In genomic region chr19:45558399-45558878, GRCh38 we compare ENCODE assay signal across 9 cellular contexts. TPM values are rescaled to one million over a fixed set of nuclear protein-coding genes. Genes with fewer than 3 reads are reported as not detected.
A peak's percentile ranks its signal among the peaks of the same experiment; 100 is the strongest.
DNase-seq lines count a peak whose midpoint lies in the region; ATAC-seq, FAIRE-seq and TF ChIP-seq lines count a peak whose summit lies in the region.
"Had no signal": no experiment of that assay in that cellular context is flagged by ENCODE, and none has a peak within 500 bp of the region (broad histone marks: within the 10 kb centered on the region; RNA-seq: fewer than 3 reads in every experiment).

No MANE protein-coding gene starts in this region.

- peaks cover 3% of the 10 kb centered on the region for H3K36me3 Mint-ChIP-seq in activated CD4-positive, alpha-beta T cell treated with anti-CD3 and anti-CD28 coated beads, Interleukin-2, amount 10 ng/mL, durations not matched to agents 7 days and 5 days (ENCODE audit: low read depth)
- H3K36me3 Mint-ChIP-seq in mesothelial cell of epicardium, result no peaks in the 10 kb centered on the region

- 57% methylated on average over 10 of the region's 10 CpGs for WGBS in A549 (ENCODE audit: missing lambda C conversion rate)

- TF ChIP-seq POLR2A in A549 (IDR thresholded peaks at IDR 0.05; ENCODE audit: low read length), result no peak

- no peak for FAIRE-seq in A549 (lab: Jason Lieb, UNC)

- no peaks in the 10 kb centered on the region for H3K4me1 ChIP-seq in A549

- no peak for TF ChIP-seq EP300 in A549 (IDR thresholded peaks at IDR 0.05)

- H3K4me3 Mint-ChIP-seq in activated CD4-positive, alpha-beta T cell treated with anti-CD3 and anti-CD28 coated beads, Interleukin-2, amount 10 ng/mL, durations not matched to agents 7 days and 5 days, result no peak overlapping the region
- no peak overlapping the region for H3K4me3 Mint-ChIP-seq in mesothelial cell of epicardium

- H3K27ac ChIP-seq in A549, result no peak overlapping the region

- POLR2A ChIA-PET in A549 (lab: Yijun Ruan, JAX), result interaction anchor here (1.0 to 1.4 kb wide), 2 partner anchors 10 to 83 kb away, joined by 4 to 6 read pairs; no protein-coding TSS in a partner anchor
- POLR2A ChIA-PET in activated CD4-positive, alpha-beta T cell treated with anti-CD3 and anti-CD28 coated beads, Interleukin-2, amount 10 ng/mL, durations not matched to agents 7 days and 5 days (lab: Charles Lee), result interaction anchor here (0.6 kb wide), 1 partner anchor 42 kb away, joined by 5 read pairs; no protein-coding TSS in a partner anchor

- no peaks in the 10 kb centered on the region for H3K9me3 Mint-ChIP-seq in activated CD4-positive, alpha-beta T cell treated with anti-CD3 and anti-CD28 coated beads, Interleukin-2, amount 10 ng/mL, durations not matched to agents 7 days and 5 days
- H3K9me3 Mint-ChIP-seq in mesothelial cell of epicardium, result no peaks in the 10 kb centered on the region

- peak; percentile 74 for TF ChIP-seq CTCF in A549 (IDR thresholded peaks at IDR 0.05)
- no peak for TF ChIP-seq CTCF in mesothelial cell of epicardium (IDR thresholded peaks at IDR 0.05; ENCODE audit: unreplicated experiment)

- CTCF ChIA-PET in A549 (lab: Yijun Ruan, JAX), result interaction anchor here (0.8 to 5.2 kb wide), 30 partner anchors 9 to 149 kb away, joined by 3 to 55 read pairs (median 6); partner anchors contain the start of genes EML2, OPA3 and PPM1N
- CTCF ChIA-PET in activated CD4-positive, alpha-beta T cell treated with anti-CD3 and anti-CD28 coated beads, Interleukin-2, amount 10 ng/mL, durations not matched to agents 7 days and 5 days (lab: Charles Lee), result interaction anchor here (0.5 to 2.1 kb wide), 28 partner anchors 9 to 193 kb away, joined by 3 to 16 read pairs (median 4); partner anchors contain the start of genes EML2, ERCC1, PPM1N and QPCTL

- peak; percentile 81 to 83 for DNase-seq in A549 (ENCODE audit: low read depth in 1 of 2, low spot score in 1 of 2)
- DNase-seq in GM19238 (ENCODE audit: insufficient read length, low spot score), result peak; percentile 56
- peak; percentile 29 for DNase-seq in NCI-H510A (lab: John Stamatoyannopoulos, UW)
- peak; percentile 83 for DNase-seq in activated CD4-positive, alpha-beta T cell treated with anti-CD3 and anti-CD28 coated beads, Interleukin-2, amount 10 ng/mL, durations not matched to agents 7 days and 5 days
- peak; percentile 78 for DNase-seq in dermis blood vessel endothelial cell
- no peak for DNase-seq in mesothelial cell of epicardium (ENCODE audit: low spot score in 2 of 2, unreplicated experiment in 2 of 2)
- peak; percentile 74 for DNase-seq in stimulated activated CD8-positive, alpha-beta memory T cell treated with anti-CD3 and anti-CD28 coated beads, Interleukin-4, amount 100 ng/mL, for 48 hours

- H3K4me1 Mint-ChIP-seq in activated CD4-positive, alpha-beta T cell treated with anti-CD3 and anti-CD28 coated beads, Interleukin-2, amount 10 ng/mL, durations not matched to agents 7 days and 5 days, result peaks cover 24% of the 10 kb centered on the region
- H3K4me1 Mint-ChIP-seq in mesothelial cell of epicardium, result peaks cover 3% of the 10 kb centered on the region

- H3K27ac Mint-ChIP-seq in activated CD4-positive, alpha-beta T cell treated with anti-CD3 and anti-CD28 coated beads, Interleukin-2, amount 10 ng/mL, durations not matched to agents 7 days and 5 days, result no peak overlapping the region
- H3K27ac Mint-ChIP-seq in mesothelial cell of epicardium, result peak overlapping the region; percentile 30

- no peak overlapping the region for H3K4me3 ChIP-seq in A549

- ATAC-seq in A549 (peak; percentile 81 to 93), GM18858 (IDR thresholded peaks at IDR 0.05; ENCODE audit: unreplicated experiment) (no peak)

- TF ChIP-seq RAD21 in A549 (conservative IDR thresholded peaks at IDR 0.05 in 1 of 2, IDR thresholded peaks at IDR 0.05 in 1 of 2), result peak; percentile 71 to 77

- H3K4me2 ChIP-seq in A549, result no peak overlapping the region

- no peaks in the 10 kb centered on the region for H3K9me3 ChIP-seq in A549

- no peaks in the 10 kb centered on the region for H3K27me3 Mint-ChIP-seq in activated CD4-positive, alpha-beta T cell treated with anti-CD3 and anti-CD28 coated beads, Interleukin-2, amount 10 ng/mL, durations not matched to agents 7 days and 5 days
- no peaks in the 10 kb centered on the region for H3K27me3 Mint-ChIP-seq in mesothelial cell of epicardium (ENCODE audit: low read depth)

TF ChIP-seq in A549, 52 proteins besides CTCF, POLR2A, EP300 and RAD21:
- TF ChIP-seq ZFP36 (IDR thresholded peaks at IDR 0.05; ENCODE audit: borderline replicate concordance, partially characterized antibody), result no peak
- no peak for TF ChIP-seq ELK1 (IDR thresholded peaks at IDR 0.05; ENCODE audit: low read depth, low read length)
- TF ChIP-seq JUNB (IDR thresholded peaks at IDR 0.05), result no peak
- peak; percentile 67 for TF ChIP-seq SMC3 (IDR thresholded peaks at IDR 0.05)

RNA-seq across cellular contexts. Expression of gene OPA3, which starts 26.2 kb away (rescaled TPM):
- polyA plus RNA-seq in A549 (2011; rRNA removed), result 21.8 and 29.1 TPM in 2 replicates
- 20.3 and 24.2 TPM in 2 replicates for polyA plus RNA-seq in A549 (2012; cell fraction: cytosol; rRNA removed)
- polyA plus RNA-seq in A549 (2012; cell fraction: nucleus; rRNA removed), result 16.1 and 21.2 TPM in 2 replicates
- 13.8 to 15.9 TPM (median 15.6 TPM) in 3 replicates for polyA plus RNA-seq in A549 (2017; fragmentation: RNase III; extraction: RNeasy Plus Mini Kit Qiagen cat#74134 plus additional on column Dnase treatment)
- polyA minus RNA-seq in A549 (2011; rRNA and poly(A)+ RNA removed), result 28.9 and 29.3 TPM in 2 replicates
- 10 to 100 TPM; 12.6 to 13.4 TPM for total RNA-seq in activated CD4-positive, alpha-beta T cell treated with anti-CD3 and anti-CD28 coated beads, Interleukin-2, amount 10 ng/mL, durations not matched to agents 7 days and 5 days
- 5.1 and 9.4 TPM in 2 replicates for total RNA-seq in dermis blood vessel endothelial cell
- total RNA-seq in mesothelial cell of epicardium, result 11.6 to 13.3 TPM (median 11.8 TPM) in 3 replicates

RNA-seq across cellular contexts. Expression of gene GPR4, which starts 43.6 kb away (rescaled TPM):
- polyA plus RNA-seq in A549 (2011; rRNA removed) (0.10 TPM in 1 of 2 replicates, not detected in the other), A549 (2017; fragmentation: RNase III; extraction: RNeasy Plus Mini Kit Qiagen cat#74134 plus additional on column Dnase treatment) (0.03 to 0.12 TPM (median 0.04 TPM) in 3 replicates)
- polyA plus RNA-seq in A549 (2012; cell fraction: cytosol; rRNA removed), result 0.05 TPM in 1 of 2 replicates, not detected in the other
- polyA plus RNA-seq in A549 (2012; cell fraction: nucleus; rRNA removed), result 0.23 and 0.40 TPM in 2 replicates
- polyA minus RNA-seq in A549 (2011; rRNA and poly(A)+ RNA removed), result 0.29 TPM in 1 of 2 replicates, not detected in the other
- not detected for total RNA-seq in activated CD4-positive, alpha-beta T cell treated with anti-CD3 and anti-CD28 coated beads, Interleukin-2, amount 10 ng/mL, durations not matched to agents 7 days and 5 days
- total RNA-seq in dermis blood vessel endothelial cell (3.2 and 5.0 TPM in 2 replicates), mesothelial cell of epicardium (0.09 TPM in 1 of 3 replicates, not detected in the others)
- total RNA-seq: mononuclear cell had no signal

RNA-seq across cellular contexts. Expression of gene VASP, which starts 51.2 kb away (rescaled TPM):
- polyA plus RNA-seq in A549 (2011; rRNA removed) (59.1 and 64.5 TPM in 2 replicates), A549 (2017; fragmentation: RNase III; extraction: RNeasy Plus Mini Kit Qiagen cat#74134 plus additional on column Dnase treatment) (83.8 to 94.6 TPM (median 94.3 TPM) in 3 replicates)
- polyA plus RNA-seq in A549 (2012; cell fraction: cytosol; rRNA removed), result 58.8 and 103 TPM in 2 replicates
- polyA plus RNA-seq in A549 (2012; cell fraction: nucleus; rRNA removed), result 93.7 and 118 TPM in 2 replicates
- 72.4 and 90.8 TPM in 2 replicates for polyA minus RNA-seq in A549 (2011; rRNA and poly(A)+ RNA removed)
- 100 to 1,000 TPM; 143 to 157 TPM for total RNA-seq in activated CD4-positive, alpha-beta T cell treated with anti-CD3 and anti-CD28 coated beads, Interleukin-2, amount 10 ng/mL, durations not matched to agents 7 days and 5 days
- total RNA-seq in dermis blood vessel endothelial cell (93.9 and 101 TPM in 2 replicates), mesothelial cell of epicardium (49.3 to 54.8 TPM (median 53.8 TPM) in 3 replicates)

Comparison
In these comparisons a context has a peak if more than half of its experiments do, and no peak if none do; other contexts are left out.
1. DNase-seq: peak in A549 (2 of 2), GM19238 (single experiment), NCI-H510A (single experiment), activated CD4-positive, alpha-beta T cell treated with anti-CD3 and anti-CD28 coated beads, Interleukin-2, amount 10 ng/mL, durations not matched to agents 7 days and 5 days (single experiment), dermis blood vessel endothelial cell (single experiment) and stimulated activated CD8-positive, alpha-beta memory T cell treated with anti-CD3 and anti-CD28 coated beads, Interleukin-4, amount 100 ng/mL, for 48 hours (single experiment); none in mesothelial cell of epicardium (0 of 2).